Comparison of ENCODE assay signal across 14 cellular contexts in the genomic region with DNA sequence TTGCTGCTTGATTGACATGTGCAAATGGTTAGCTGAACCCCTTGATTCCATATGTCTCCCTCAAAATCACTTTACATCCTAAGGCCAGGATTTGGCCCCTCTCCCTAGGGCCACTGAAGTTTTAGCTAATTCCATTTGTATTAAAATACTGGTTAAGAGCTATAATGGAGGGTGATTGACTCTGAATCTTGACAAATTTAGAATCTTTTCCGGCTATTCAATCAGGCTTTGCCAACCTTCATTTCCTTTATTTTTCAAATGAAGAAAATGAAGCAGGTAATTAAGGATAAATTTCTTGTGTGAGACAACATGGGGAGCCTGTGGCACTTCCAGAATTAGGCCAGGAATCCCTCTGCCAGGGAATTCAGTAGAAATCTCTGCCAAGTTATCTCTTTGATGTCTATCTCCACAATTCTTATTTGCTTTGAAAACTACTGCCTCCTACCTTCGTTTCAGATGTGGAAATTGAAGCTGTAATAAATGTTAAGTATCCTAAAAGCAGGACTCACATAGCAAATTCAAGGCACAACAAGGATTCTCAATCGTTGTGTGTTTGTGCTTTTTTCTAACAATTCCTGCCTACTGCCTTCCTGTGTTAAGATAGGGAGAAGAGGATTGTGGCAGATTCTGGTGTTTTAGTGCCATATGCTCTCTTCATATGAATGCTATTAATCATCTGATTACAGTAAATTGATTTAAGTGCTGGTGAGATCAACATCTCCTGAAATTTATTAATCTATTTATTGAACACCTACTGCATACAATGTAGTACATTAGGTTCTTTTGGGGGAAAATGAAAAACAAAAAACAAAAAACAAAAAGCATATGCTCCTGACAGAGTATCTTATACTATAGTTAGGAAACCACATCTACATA.
"Had no signal": no experiment of that assay in that cellular context is flagged by ENCODE, and none has a peak within 500 bp of the region (broad histone marks: within the 10 kb centered on the region; RNA-seq: fewer than 3 reads in every experiment).

No MANE protein-coding gene starts in this region.

- H3K27me3 ChIP-seq: dorsolateral prefrontal cortex, esophagus squamous epithelium, stomach, uterus had no signal

- H3K4me1 ChIP-seq: uterus had no signal

- FAIRE-seq: endometrium, keratinocyte had no signal

- H3K4me3 ChIP-seq: dorsolateral prefrontal cortex, esophagus squamous epithelium, stomach, uterus had no signal

- ATAC-seq: activated CD4-positive, CD25-positive, alpha-beta regulatory T cell treated with anti-CD3 and anti-CD28 coated beads, Interleukin-2, amount 50 U/mL, for 24 hours; activated naive CD4-positive, alpha-beta T cell treated with anti-CD3 and anti-CD28 coated beads, Interleukin-2, amount 50 U/mL, for 72 hours; left ventricle myocardium superior had no signal

- H3K36me3 ChIP-seq: esophagus squamous epithelium, stomach, uterus had no signal

- DNase-seq: activated effector memory CD4-positive, alpha-beta T cell treated with Interleukin-2 at 50 U/mL for 16 hours; activated T-cell treated with anti-CD3 and anti-CD28 coated beads, Interleukin-2, amount 50 U/mL, for 1 hour; amniotic stem cell; esophagus squamous epithelium; foreskin fibroblast; left ventricle myocardium superior; stimulated activated CD4-positive, alpha-beta T cell treated with anti-CD3 and anti-CD28 coated beads, Interleukin-4, amount 100 ng/mL, for 4 hours; stomach had no signal

- H3K27ac ChIP-seq: esophagus squamous epithelium, stomach, uterus had no signal

- H3K9me3 ChIP-seq: esophagus squamous epithelium, stomach, uterus had no signal
